In the genomic region with DNA sequence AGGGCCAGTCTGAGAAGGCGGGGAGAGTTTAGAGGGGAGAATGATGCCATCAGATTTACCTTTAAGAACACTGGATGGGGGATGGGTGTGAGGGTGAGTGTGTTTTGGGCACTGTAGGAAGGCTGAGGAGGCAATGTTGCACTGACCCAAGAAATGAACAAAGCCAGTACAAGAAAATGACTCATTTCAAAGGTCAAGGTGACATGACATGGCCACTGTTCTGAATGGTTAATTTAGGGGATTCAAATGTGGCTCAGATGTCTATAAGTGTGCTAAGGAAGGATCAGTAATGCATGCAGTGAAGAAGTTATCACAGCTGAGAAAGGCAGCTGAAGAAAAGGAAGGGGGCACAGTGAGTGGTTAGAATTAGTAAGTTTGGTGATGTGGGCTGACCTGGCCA, we compare ENCODE assay signal across 25 cellular contexts.
"Had no signal": no experiment of that assay in that cellular context is flagged by ENCODE, and none has a peak within 500 bp of the region (broad histone marks: within the 10 kb centered on the region; RNA-seq: fewer than 3 reads in every experiment).

No MANE protein-coding gene starts in this region.

- H3K36me3 Mint-ChIP-seq: naive thymus-derived CD4-positive, alpha-beta T cell; natural killer cell treated with Interleukin-12 subunit alpha and Interleukin-12 subunit beta and Interleukin-15 and Interleukin-18, amount 100 ng/mL, for 72 hours; type B pancreatic cell had no signal

- H3K27me3 ChIP-seq: pancreas, tibial nerve, uterus had no signal

- H3K4me3 ChIP-seq: left ventricle myocardium inferior, lung, mucosa of descending colon, pancreas, prostate gland, skin epidermis, tibial nerve, uterus had no signal

- H3K27me3 Mint-ChIP-seq: naive thymus-derived CD4-positive, alpha-beta T cell; natural killer cell treated with Interleukin-12 subunit alpha and Interleukin-12 subunit beta and Interleukin-15 and Interleukin-18, amount 100 ng/mL, for 72 hours; stimulated activated naive CD8-positive, alpha-beta T cell treated with anti-CD3 and anti-CD28 coated beads, Interleukin-15, amount 100 ng/mL, for 72 hours had no signal

- H3K9me3 Mint-ChIP-seq: type B pancreatic cell had no signal

- DNase-seq: hypothalamus; islet precursor cell; left ventricle myocardium inferior; midbrain; mucosa of descending colon; naive thymus-derived CD4-positive, alpha-beta T cell; nucleus accumbens; pancreas; posterior cingulate gyrus; right cardiac atrium; stimulated activated CD4-positive, alpha-beta T cell treated with anti-CD3 and anti-CD28 coated beads, Interleukin-12 subunit alpha, Interleukin-12 subunit beta, amount 100 ng/mL, for 4 hours; stimulated activated CD4-positive, alpha-beta T cell treated with anti-CD3 and anti-CD28 coated beads, Interleukin-15, amount 100 ng/mL, for 24 hours; stimulated activated CD4-positive, alpha-beta T cell treated with anti-CD3 and anti-CD28 coated beads, Interleukin-2, amount 100 ng/mL, for 24 hours; stimulated activated CD4-positive, alpha-beta T cell treated with anti-CD3 and anti-CD28 coated beads, Interleukin-4, amount 100 ng/mL, for 1 hour; stimulated activated naive CD4-positive, alpha-beta T cell treated with Interleukin-2 at 50 U/mL for 16 hours; stimulated activated naive CD8-positive, alpha-beta T cell treated with anti-CD3 and anti-CD28 coated beads, Interleukin-15, amount 100 ng/mL, for 72 hours; substantia nigra; uterus had no signal

- H3K27ac ChIP-seq: left ventricle myocardium inferior, pancreas, prostate gland, skin epidermis, tibial nerve, uterus had no signal

- H3K9me3 ChIP-seq: left ventricle myocardium inferior, mucosa of descending colon, pancreas, prostate gland, tibial nerve, uterus had no signal

- FAIRE-seq: pancreas had no signal

- H3K4me1 ChIP-seq: pancreas, prostate gland, tibial nerve, uterus had no signal

- H3K36me3 ChIP-seq: left ventricle myocardium inferior, pancreas, prostate gland, tibial nerve, uterus had no signal

- H3K4me1 Mint-ChIP-seq: naive thymus-derived CD4-positive, alpha-beta T cell; stimulated activated naive CD8-positive, alpha-beta T cell treated with anti-CD3 and anti-CD28 coated beads, Interleukin-15, amount 100 ng/mL, for 72 hours had no signal

- H3K27ac Mint-ChIP-seq: naive thymus-derived CD4-positive, alpha-beta T cell; natural killer cell treated with Interleukin-12 subunit alpha and Interleukin-12 subunit beta and Interleukin-15 and Interleukin-18, amount 100 ng/mL, for 72 hours; stimulated activated naive CD8-positive, alpha-beta T cell treated with anti-CD3 and anti-CD28 coated beads, Interleukin-15, amount 100 ng/mL, for 72 hours; type B pancreatic cell had no signal

- ATAC-seq: mucosa of descending colon; naive thymus-derived CD4-positive, alpha-beta T cell; natural killer cell treated with Interleukin-12 subunit alpha and Interleukin-12 subunit beta and Interleukin-15 and Interleukin-18, amount 100 ng/mL, for 72 hours; pancreas; right cardiac atrium; sciatic nerve; stimulated activated naive CD8-positive, alpha-beta T cell treated with anti-CD3 and anti-CD28 coated beads, Interleukin-15, amount 100 ng/mL, for 72 hours had no signal

- H3K4me3 Mint-ChIP-seq: naive thymus-derived CD4-positive, alpha-beta T cell; natural killer cell treated with Interleukin-12 subunit alpha and Interleukin-12 subunit beta and Interleukin-15 and Interleukin-18, amount 100 ng/mL, for 72 hours; stimulated activated naive CD8-positive, alpha-beta T cell treated with anti-CD3 and anti-CD28 coated beads, Interleukin-15, amount 100 ng/mL, for 72 hours; type B pancreatic cell had no signal
